In genomic region chr20:40681684-40682083, GRCh38 we compare ENCODE assay signal across 17 cellular contexts. TPM values are rescaled to one million over a fixed set of nuclear protein-coding genes. Genes with fewer than 3 reads are reported as not detected.
DNase-seq lines count a peak whose midpoint lies in the region; ATAC-seq and TF ChIP-seq lines count a peak whose summit lies in the region.
"Had no signal": no experiment of that assay in that cellular context is flagged by ENCODE, and none has a peak within 500 bp of the region (broad histone marks: within the 10 kb centered on the region; RNA-seq: fewer than 3 reads in every experiment).

No MANE protein-coding gene starts in this region.

- H3K9me3 ChIP-seq in SK-N-MC (ENCODE audit: low read depth, low read length): no peaks in the 10 kb centered on the region
- H3K9me3 ChIP-seq in trophoblast cell (ENCODE audit: insufficient read depth, low read depth, low read length): peaks cover 2% of the 10 kb centered on the region
- no peaks in the 10 kb centered on the region for H3K9me3 ChIP-seq in upper lobe of right lung
- H3K9me3 ChIP-seq: HAP-1, SJCRH30 had no signal

- H3K4me3 ChIP-seq in SK-N-MC (no peak overlapping the region), trophoblast cell (ENCODE audit: low read depth, low read length) (no peak overlapping the region), upper lobe of right lung (no peak overlapping the region), dorsolateral prefrontal cortex (no peak overlapping the region)
- H3K4me3 ChIP-seq: BLaER1 treated with 17β-estradiol and CSF1 and Interleukin-3, amounts not matched to agents 10 nM and 100 nM; HAP-1; K562; SJCRH30 had no signal

- H3K9ac ChIP-seq in SK-N-MC (ENCODE audit: insufficient read length) (no peak overlapping the region), trophoblast cell (ENCODE audit: low read length) (no peak overlapping the region)

- H3K27me3 Mint-ChIP-seq in glutamatergic neuron (ENCODE audit: unreplicated experiment): peaks cover 27% of the 10 kb centered on the region

- H2BK12ac ChIP-seq in trophoblast cell (ENCODE audit: low read length): no peak overlapping the region

- no peak overlapping the region for H4K8ac ChIP-seq in trophoblast cell (ENCODE audit: low read depth, low read length)

- H3K9me3 Mint-ChIP-seq in glutamatergic neuron (ENCODE audit: unreplicated experiment): peaks cover 14% of the 10 kb centered on the region

- H3K27me3 ChIP-seq in trophoblast cell (ENCODE audit: insufficient read depth, low read length) (no peaks in the 10 kb centered on the region), upper lobe of right lung (no peaks in the 10 kb centered on the region), dorsolateral prefrontal cortex (peaks cover 0 to 50% (median 20%) of the 10 kb centered on the region in 45 donors)

- H4K91ac ChIP-seq in trophoblast cell (ENCODE audit: low read depth, low read length): no peak overlapping the region

- intact Hi-C loops in upper lobe of right lung (cut with DNase I): no loop called here
- intact Hi-C loops in dorsolateral prefrontal cortex (cut with DNase I): loop anchor here in 1 of 2 donors (10.0 kb wide), 1 partner anchor 417 kb away; no protein-coding TSS in a partner anchor

- H4K12ac ChIP-seq in trophoblast cell (ENCODE audit: low read depth, low read length): no peak overlapping the region

- WGBS in trophoblast cell (ENCODE audit: extremely low coverage, insufficient coverage, insufficient read length): no CpG with 5 or more reads among the region's 13 CpGs

- peaks cover 3% of the 10 kb centered on the region for H3K79me2 ChIP-seq in trophoblast cell (ENCODE audit: control insufficient read depth, insufficient read depth, low read length, poor library complexity)

- no peak overlapping the region for H2BK120ac ChIP-seq in trophoblast cell (ENCODE audit: insufficient read depth, low read length, poor library complexity)

- H3K4me2 ChIP-seq in trophoblast cell (ENCODE audit: low read length): no peak overlapping the region

- peak overlapping the region; percentile 76 for H3K4me3 Mint-ChIP-seq in glutamatergic neuron (ENCODE audit: unreplicated experiment)

- H2AFZ ChIP-seq in trophoblast cell (ENCODE audit: insufficient read depth, low read length, poor library complexity): no peak overlapping the region

- no peak overlapping the region for H3K4ac ChIP-seq in trophoblast cell (ENCODE audit: low read depth, low read length)

- H3K79me1 ChIP-seq in trophoblast cell (ENCODE audit: low read length): peaks cover 12% of the 10 kb centered on the region

- DNase-seq in SK-N-MC (ENCODE audit: low read depth, low spot score) (no peak), glutamatergic neuron (no peak), trophoblast cell (no peak), upper lobe of right lung (no peak), dorsolateral prefrontal cortex (no peak)
- DNase-seq: NCI-H1092 treated with DMSO at 0.1 percent for 48 hours, NCI-H146, NCI-H2081, NCI-H446 treated with DMSO at 0.1 percent for 48 hours, NCI-H69, SJCRH30 had no signal

- H3K27ac ChIP-seq in SK-N-MC: peak overlapping the region; percentile 82; the same call in 1 of the 2 replicates
- H3K27ac ChIP-seq in trophoblast cell (ENCODE audit: low read depth, low read length): peak overlapping the region; percentile 17
- peak overlapping the region; percentile 78 for H3K27ac ChIP-seq in upper lobe of right lung
- peak overlapping the region in 12 of 59 donors; percentile 7 to 71 (median 45) for H3K27ac ChIP-seq in dorsolateral prefrontal cortex
- H3K27ac ChIP-seq: SJCRH30 had no signal

- H3K27ac Mint-ChIP-seq in glutamatergic neuron (ENCODE audit: unreplicated experiment): no peak overlapping the region

- H3K14ac ChIP-seq in trophoblast cell (ENCODE audit: low read length): no peak overlapping the region

- peaks cover 7% of the 10 kb centered on the region for H3K4me1 Mint-ChIP-seq in glutamatergic neuron (ENCODE audit: low read depth, unreplicated experiment)

- TF ChIP-seq CTCF in glutamatergic neuron (IDR thresholded peaks at IDR 0.05; ENCODE audit: partially characterized antibody, unreplicated experiment) (no peak), upper lobe of right lung (IDR thresholded peaks at IDR 0.05) (no peak), dorsolateral prefrontal cortex (IDR thresholded peaks at IDR 0.05 in 54 of 56, conservative IDR thresholded peaks at IDR 0.05 in 2 of 56; ENCODE audit: low read depth in 1 of 56, partially characterized antibody in 56 of 56) (no peak)

- ATAC-seq in upper lobe of right lung (no peak), GM18861 (IDR thresholded peaks at IDR 0.05; ENCODE audit: unreplicated experiment) (no peak), HG02623 (IDR thresholded peaks at IDR 0.05; ENCODE audit: unreplicated experiment) (no peak)
- ATAC-seq: K562, Panc1 had no signal

- H3K23ac ChIP-seq in trophoblast cell (ENCODE audit: low read length): no peak overlapping the region

- H3K36me3 ChIP-seq in SK-N-MC (ENCODE audit: insufficient read depth, low read length) (peaks cover 31% of the 10 kb centered on the region), trophoblast cell (ENCODE audit: control insufficient read depth in 1 of 2, insufficient read depth in 2 of 2, low read length in 2 of 2) (peaks cover 4 to 7% of the 10 kb centered on the region in 2 experiments), upper lobe of right lung (no peaks in the 10 kb centered on the region)
- H3K36me3 ChIP-seq: HAP-1, SJCRH30 had no signal

- H3K4me1 ChIP-seq in trophoblast cell (ENCODE audit: control insufficient read depth in 1 of 2, insufficient read depth in 2 of 2, low read length in 2 of 2) (peaks cover 24 to 27% of the 10 kb centered on the region in 2 experiments), upper lobe of right lung (peaks cover 29% of the 10 kb centered on the region)
- H3K4me1 ChIP-seq: HAP-1, SJCRH30 had no signal

- H2BK5ac ChIP-seq in trophoblast cell (ENCODE audit: low read depth, low read length, poor library complexity): no peak overlapping the region

- H3K18ac ChIP-seq in trophoblast cell (ENCODE audit: low read length): no peak overlapping the region

- no peaks in the 10 kb centered on the region for H3K36me3 Mint-ChIP-seq in glutamatergic neuron (ENCODE audit: unreplicated experiment)

- H2AK5ac ChIP-seq in trophoblast cell (ENCODE audit: low read length): no peak overlapping the region

RNA-seq across cellular contexts. Expression of gene MAFB, which starts 7.4 kb away (rescaled TPM):
- total RNA-seq in glutamatergic neuron (ENCODE audit: unreplicated experiment) (4.6 TPM), upper lobe of right lung (37.3 TPM), dorsolateral prefrontal cortex (10 to 100 TPM in 113 of 120 experiments, 1 to 10 TPM in 7; 5.9 to 32.8 (median 14.7) TPM)
- 13.0 and 14.8 TPM in 2 replicates for polyA plus RNA-seq in trophoblast cell (2013)
- total RNA-seq: SJCRH30 had no signal
- polyA plus RNA-seq: K562 had no signal
